Comparison of ENCODE assay signal across 11 cellular contexts in genomic region chr7:142770720-142771352, GRCh38. TPM values are rescaled to one million over a fixed set of nuclear protein-coding genes. Genes with fewer than 3 reads are reported as not detected.
DNase-seq lines count a peak whose midpoint lies in the region; ATAC-seq and TF ChIP-seq lines count a peak whose summit lies in the region.
"Had no signal": no experiment of that assay in that cellular context is flagged by ENCODE, and none has a peak within 500 bp of the region (broad histone marks: within the 10 kb centered on the region; RNA-seq: fewer than 3 reads in every experiment).

Gene PRSS2 (plus strand): TSS chr7:142770970. CDS start chr7:142770983, 13 bp downstream.

- DNase-seq in endothelial cell (ENCODE audit: low spot score): peak; percentile 10
- no peak for DNase-seq in stimulated activated CD4-positive, alpha-beta T cell treated with anti-CD3 and anti-CD28 coated beads, Interleukin-12 subunit alpha, Interleukin-12 subunit beta, amount 100 ng/mL, for 4 hours
- DNase-seq in HuH-7.5 (ENCODE audit: low spot score): no peak
- DNase-seq in HAP-1 (ENCODE audit: low spot score in 2 of 2): no peak
- DNase-seq in GM13977 (ENCODE audit: low spot score): no peak
- DNase-seq: DMS 273 treated with DMSO at 0.1 percent for 48 hours; NCI-H1694 treated with DMSO at 0.1 percent for 48 hours; stimulated activated CD4-positive, alpha-beta T cell treated with anti-CD3 and anti-CD28 coated beads, Interleukin-2, amount 100 ng/mL, for 48 hours had no signal

- H3F3A ChIP-seq in DOHH2 (ENCODE audit: control insufficient read depth, insufficient read depth): no peaks in the 10 kb centered on the region

- no peaks in the 10 kb centered on the region for H3K9me3 Mint-ChIP-seq in endothelial cell (ENCODE audit: unreplicated experiment)

- H3K9me2 ChIP-seq in DOHH2 (replicated peaks; ENCODE audit: control insufficient read depth, low read length): no peaks in the 10 kb centered on the region

- peaks cover 21% of the 10 kb centered on the region for H3K4me1 ChIP-seq in DOHH2 (ENCODE audit: control insufficient read depth, low read length)
- no peaks in the 10 kb centered on the region for H3K4me1 ChIP-seq in HAP-1

- peak within 1 kb of the TSS; percentile 24 for H3K4me2 ChIP-seq in DOHH2 (ENCODE audit: low read length)

- ATAC-seq in GM19463 (IDR thresholded peaks at IDR 0.05; ENCODE audit: unreplicated experiment): peak; percentile 18
- ATAC-seq in HG03103 (IDR thresholded peaks at IDR 0.05; ENCODE audit: low read depth, unreplicated experiment): peak; percentile 3

- H3K27me3 Mint-ChIP-seq in endothelial cell (ENCODE audit: unreplicated experiment): peaks cover 4% of the 10 kb centered on the region

- H3K27me3 ChIP-seq in DOHH2 (ENCODE audit: control insufficient read depth, low read length) (peaks cover 11% of the 10 kb centered on the region; the same call in 1 of the 2 replicates), HAP-1 (ENCODE audit: low read depth) (no peaks in the 10 kb centered on the region)

- in situ Hi-C loops in HAP-1 (cut with MboI; ENCODE audit: low sequenced_read_pairs) (no loop called here), GM13977 (cut with MboI; ENCODE audit: low pct_unique_long_range_greater_than_20kb, low sequenced_read_pairs, unreplicated experiment) (no loop called here)

- no peak within 1 kb of the TSS for H3K27ac Mint-ChIP-seq in endothelial cell (ENCODE audit: unreplicated experiment)

- H3K36me3 Mint-ChIP-seq in endothelial cell (ENCODE audit: low read depth, unreplicated experiment): no peaks in the 10 kb centered on the region

- no peaks in the 10 kb centered on the region for H3K79me2 ChIP-seq in DOHH2 (ENCODE audit: control insufficient read depth, low read length)

- TF ChIP-seq CTCF in DOHH2 (IDR thresholded peaks at IDR 0.05; ENCODE audit: low read depth, low read length, poor library complexity, severe bottlenecking): no peak
- TF ChIP-seq CTCF in endothelial cell (IDR thresholded peaks at IDR 0.05; ENCODE audit: unreplicated experiment): no peak
- no peak for TF ChIP-seq CTCF in GM13977 (IDR thresholded peaks at IDR 0.05; ENCODE audit: extremely low read depth, insufficient read depth, missing control alignments)

- no peaks in the 10 kb centered on the region for H3K36me3 ChIP-seq in DOHH2 (ENCODE audit: control insufficient read depth, low read length)
- H3K36me3 ChIP-seq in HAP-1 (replicated peaks): no peaks in the 10 kb centered on the region

- no peak within 1 kb of the TSS for H3K4me3 ChIP-seq in DOHH2 (ENCODE audit: low read length)
- H3K4me3 ChIP-seq in HAP-1: no peak within 1 kb of the TSS

- H3K9me3 ChIP-seq in DOHH2 (ENCODE audit: control insufficient read depth, insufficient read depth, low read length): no peaks in the 10 kb centered on the region
- no peaks in the 10 kb centered on the region for H3K9me3 ChIP-seq in HAP-1

- no peak within 1 kb of the TSS for H3K4me3 Mint-ChIP-seq in endothelial cell (ENCODE audit: unreplicated experiment)

- H4K20me1 ChIP-seq in DOHH2 (ENCODE audit: control insufficient read depth, insufficient read depth, low read depth, low read length): no peaks in the 10 kb centered on the region

- peaks cover 10% of the 10 kb centered on the region for H3K4me1 Mint-ChIP-seq in endothelial cell (ENCODE audit: unreplicated experiment)

- no peak within 1 kb of the TSS for H3K27ac ChIP-seq in DOHH2 (ENCODE audit: low read depth, low read length)

RNA-seq across cellular contexts. Expression of gene PRSS2, which starts in this region (rescaled TPM):
- total RNA-seq in endothelial cell (ENCODE audit: unreplicated experiment): 2.0 TPM
